Comparison of ENCODE assay signal across 12 cellular contexts in genomic region chr11:19374189-19374588, GRCh38.
DNase-seq lines count a peak whose midpoint lies in the region; ATAC-seq and TF ChIP-seq lines count a peak whose summit lies in the region.
"Had no signal": no experiment of that assay in that cellular context is flagged by ENCODE, and none has a peak within 500 bp of the region (broad histone marks: within the 10 kb centered on the region; RNA-seq: fewer than 3 reads in every experiment).

No MANE protein-coding gene starts in this region.

- DNase-seq in NCI-H460 (ENCODE audit: extremely low read depth, low read depth) (peak; percentile 44), dedifferentiated amniotic fluid mesenchymal stem cell (ENCODE audit: extremely low spot score) (peak; percentile 17), myocyte (ENCODE audit: low read depth) (peak; percentile 56), heart left ventricle (no peak), OCI-LY7 (ENCODE audit: low spot score) (no peak), NCI-H2107 (lab: John Stamatoyannopoulos, UW) (no peak)
- DNase-seq: NCI-H524, right cardiac atrium had no signal

- H3K36me3 ChIP-seq in BLaER1 treated with 17β-estradiol and CSF1 and Interleukin-3, amounts not matched to agents 10 nM and 100 nM, result no peaks in the 10 kb centered on the region
- H3K36me3 ChIP-seq in heart left ventricle (no peaks in the 10 kb centered on the region), OCI-LY7 (ENCODE audit: insufficient read depth, low read length) (no peaks in the 10 kb centered on the region)
- H3K36me3 ChIP-seq: vagina had no signal

- ATAC-seq in heart left ventricle (no peak), HG02973 (IDR thresholded peaks at IDR 0.05; ENCODE audit: unreplicated experiment) (no peak)

- no peaks in the 10 kb centered on the region for H3K79me2 ChIP-seq in OCI-LY7 (ENCODE audit: insufficient read depth, low read depth, low read length)

- no TSS peak for BruUV-seq in OCI-LY7 (replicated peaks; lab: Mats Ljungman, UMichigan)

- TF ChIP-seq CTCF in heart left ventricle (IDR thresholded peaks at IDR 0.05) (no peak), OCI-LY7 (conservative IDR thresholded peaks at IDR 0.05; ENCODE audit: low read length) (no peak)

- intact Hi-C loops in heart left ventricle (cut with DNase I), result no loop called here
- intact Hi-C loops in OCI-LY7 (cut with micrococcal nuclease; ENCODE audit: unreplicated experiment), result no loop called here

- no peaks in the 10 kb centered on the region for H3K9me2 ChIP-seq in OCI-LY7 (ENCODE audit: insufficient read depth, low read length)

- H3K9ac ChIP-seq in BLaER1 treated with 17β-estradiol and CSF1 and Interleukin-3, amounts not matched to agents 10 nM and 100 nM, result no peak overlapping the region
- H3K9ac ChIP-seq: KMS-11 had no signal

- no peaks in the 10 kb centered on the region for H3K27me3 ChIP-seq in BLaER1 treated with 17β-estradiol and CSF1 and Interleukin-3, amounts not matched to agents 10 nM and 100 nM
- no peaks in the 10 kb centered on the region for H3K27me3 ChIP-seq in heart left ventricle
- H3K27me3 ChIP-seq: vagina had no signal

- TF ChIP-seq POLR2A in heart left ventricle (IDR thresholded peaks at IDR 0.05), result no peak

- CTCF ChIA-PET in OCI-LY7 (lab: Charles Lee; ENCODE audit: unreplicated experiment), result no interaction called here

- H3K4me2 ChIP-seq in BLaER1 treated with 17β-estradiol and CSF1 and Interleukin-3, amounts not matched to agents 10 nM and 100 nM, result peak overlapping the region in 8 of 11 experiments; percentile 12 to 53 (median 30); a peak in 8 of 22 replicates
- H3K4me2 ChIP-seq in OCI-LY7 (ENCODE audit: low read length), result no peak overlapping the region
- H3K4me2 ChIP-seq: KMS-11 had no signal

- H3K9me3 ChIP-seq in BLaER1 treated with 17β-estradiol and CSF1 and Interleukin-3, amounts not matched to agents 10 nM and 100 nM (replicated peaks in 1 of 11), result no peaks in the 10 kb centered on the region
- H3K9me3 ChIP-seq in heart left ventricle (no peaks in the 10 kb centered on the region), OCI-LY7 (ENCODE audit: low read length) (no peaks in the 10 kb centered on the region)
- H3K9me3 ChIP-seq: vagina had no signal

- H3K27ac ChIP-seq in BLaER1 treated with 17β-estradiol and CSF1 and Interleukin-3, amounts not matched to agents 10 nM and 100 nM, result no peak overlapping the region
- H3K27ac ChIP-seq in heart left ventricle, result no peak overlapping the region
- H3K27ac ChIP-seq in OCI-LY7 (ENCODE audit: low read depth, low read length, poor library complexity, severe bottlenecking), result no peak overlapping the region
- H3K27ac ChIP-seq: KMS-11, vagina had no signal

- whole genome bisulfite sequencing in heart left ventricle, 4 donors, result 64 to 75% (median 69%) methylated on average over 1 of the region's 1 CpG

- H3K4me1 ChIP-seq in BLaER1 treated with 17β-estradiol and CSF1 and Interleukin-3, amounts not matched to agents 10 nM and 100 nM, result peaks cover 27 to 67% (median 57%) of the 10 kb centered on the region in 10 experiments
- H3K4me1 ChIP-seq in heart left ventricle (peaks cover 0 to 23% (median 15%) of the 10 kb centered on the region in 12 donors), OCI-LY7 (ENCODE audit: insufficient read depth, low read length, poor library complexity, severe bottlenecking) (peaks cover 2% of the 10 kb centered on the region)

- POLR2A ChIA-PET in OCI-LY7 (lab: Charles Lee), result interaction anchor here (0.6 to 1.0 kb wide), 3 partner anchors 14 to 714 kb away, joined by 4 to 6 read pairs (median 4); no protein-coding TSS in a partner anchor

- no peak overlapping the region for H2AFZ ChIP-seq in OCI-LY7 (ENCODE audit: low read length)

- H3K4me3 ChIP-seq in BLaER1 treated with 17β-estradiol and CSF1 and Interleukin-3, amounts not matched to agents 10 nM and 100 nM, result no peak overlapping the region
- H3K4me3 ChIP-seq in heart left ventricle (no peak overlapping the region), OCI-LY7 (ENCODE audit: low read depth, low read length, poor library complexity, severe bottlenecking) (no peak overlapping the region)
- H3K4me3 ChIP-seq: vagina had no signal

- H4K20me1 ChIP-seq in BLaER1 treated with 17β-estradiol and CSF1 and Interleukin-3, amounts not matched to agents 10 nM and 100 nM, result no peaks in the 10 kb centered on the region; a peak in 1 of 22 replicates
- H4K20me1 ChIP-seq in OCI-LY7 (ENCODE audit: insufficient read depth, low read length), result no peaks in the 10 kb centered on the region

Comparison
In these comparisons a context has a peak if more than half of its experiments do, and no peak if none do; other contexts are left out.
1. DNase-seq: peak in NCI-H460 (single experiment), dedifferentiated amniotic fluid mesenchymal stem cell (single experiment) and myocyte (single experiment); none in heart left ventricle (0 of 5), OCI-LY7 (single experiment) and NCI-H2107 (single experiment).